ENCODE assay signal across 1 cellular context in genomic region chr3:129467934-129468333, GRCh38.
TF ChIP-seq lines count a peak whose summit lies in the region.

No MANE protein-coding gene starts in this region.

TF ChIP-seq in liver, 16 proteins besides CTCF, POLR2A, EP300 and RAD21 (continued from another document):
- peak; percentile 26 for TF ChIP-seq NR2F2 (IDR thresholded peaks at IDR 0.05)
- TF ChIP-seq, protein P1, sequence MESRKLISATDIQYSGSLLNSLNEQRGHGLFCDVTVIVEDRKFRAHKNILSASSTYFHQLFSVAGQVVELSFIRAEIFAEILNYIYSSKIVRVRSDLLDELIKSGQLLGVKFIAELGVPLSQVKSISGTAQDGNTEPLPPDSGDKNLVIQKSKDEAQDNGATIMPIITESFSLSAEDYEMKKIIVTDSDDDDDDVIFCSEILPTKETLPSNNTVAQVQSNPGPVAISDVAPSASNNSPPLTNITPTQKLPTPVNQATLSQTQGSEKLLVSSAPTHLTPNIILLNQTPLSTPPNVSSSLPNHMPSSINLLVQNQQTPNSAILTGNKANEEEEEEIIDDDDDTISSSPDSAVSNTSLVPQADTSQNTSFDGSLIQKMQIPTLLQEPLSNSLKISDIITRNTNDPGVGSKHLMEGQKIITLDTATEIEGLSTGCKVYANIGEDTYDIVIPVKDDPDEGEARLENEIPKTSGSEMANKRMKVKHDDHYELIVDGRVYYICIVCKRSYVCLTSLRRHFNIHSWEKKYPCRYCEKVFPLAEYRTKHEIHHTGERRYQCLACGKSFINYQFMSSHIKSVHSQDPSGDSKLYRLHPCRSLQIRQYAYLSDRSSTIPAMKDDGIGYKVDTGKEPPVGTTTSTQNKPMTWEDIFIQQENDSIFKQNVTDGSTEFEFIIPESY (IDR thresholded peaks at IDR 0.05), result no peak
- TF ChIP-seq MAX (IDR thresholded peaks at IDR 0.05), result no peak
- peak; percentile 94 to 95 for TF ChIP-seq RXRA (IDR thresholded peaks at IDR 0.05)
- peak; percentile 97 for TF ChIP-seq HNF4A (conservative IDR thresholded peaks at IDR 0.05)
- no peak for TF ChIP-seq GABPA (IDR thresholded peaks at IDR 0.05 in 1 of 2, conservative IDR thresholded peaks at IDR 0.05 in 1 of 2)
- TF ChIP-seq FOXA2 (IDR thresholded peaks at IDR 0.05), result no peak
- peak; percentile 55 for TF ChIP-seq YY1 (IDR thresholded peaks at IDR 0.05)
- no peak for TF ChIP-seq TAF1 (conservative IDR thresholded peaks at IDR 0.05)
- TF ChIP-seq FOXA1 (IDR thresholded peaks at IDR 0.05), result peak; percentile 17
- TF ChIP-seq, protein P2, sequence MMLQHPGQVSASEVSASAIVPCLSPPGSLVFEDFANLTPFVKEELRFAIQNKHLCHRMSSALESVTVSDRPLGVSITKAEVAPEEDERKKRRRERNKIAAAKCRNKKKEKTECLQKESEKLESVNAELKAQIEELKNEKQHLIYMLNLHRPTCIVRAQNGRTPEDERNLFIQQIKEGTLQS (IDR thresholded peaks at IDR 0.05), result no peak
- peak; percentile 87 for TF ChIP-seq HNF4G (IDR thresholded peaks at IDR 0.05)
